ENCODE assay signal across 8 cellular contexts in the genomic region with DNA sequence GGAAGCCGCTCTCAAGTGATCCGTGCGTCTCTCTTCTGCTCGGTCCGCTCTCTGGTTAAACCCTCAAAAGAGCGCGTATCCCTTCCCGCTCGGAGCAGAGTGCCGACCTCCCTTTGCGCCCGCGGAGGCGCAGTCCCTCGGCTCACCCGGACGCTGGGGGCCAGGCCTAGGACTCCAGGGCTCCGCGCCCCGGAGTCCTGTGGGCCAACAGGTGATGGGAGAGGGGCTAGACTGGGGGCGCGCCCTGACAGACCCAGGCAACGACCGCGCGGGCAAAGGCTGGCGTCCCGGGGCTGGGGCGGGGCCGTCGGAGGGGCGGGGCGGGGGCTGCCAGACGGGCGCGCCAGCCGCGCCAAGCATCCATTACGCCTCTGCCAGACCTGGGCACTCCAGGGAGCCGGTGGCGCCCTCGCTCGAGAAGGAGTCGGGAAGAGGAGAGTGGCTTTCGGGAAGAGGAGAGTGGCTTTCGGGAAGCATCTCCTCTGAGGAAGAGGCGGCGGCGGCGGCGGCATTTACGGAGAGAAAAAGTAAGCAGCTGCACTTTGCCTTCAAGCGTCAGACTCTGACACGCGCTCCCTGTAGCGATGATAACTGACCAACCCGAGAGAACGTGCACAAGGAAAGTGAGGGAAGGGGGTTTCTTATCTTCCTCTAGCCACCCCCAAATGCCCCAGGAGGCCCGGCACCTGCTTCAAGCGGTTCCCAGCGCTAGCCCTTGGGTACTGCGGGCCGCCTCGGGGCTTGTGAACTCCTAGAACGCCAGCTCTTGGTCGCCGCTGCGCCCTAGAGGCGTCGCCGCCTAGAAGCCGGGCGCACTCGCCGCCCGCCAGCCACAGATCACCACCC. TPM values are rescaled to one million over a fixed set of nuclear protein-coding genes. Genes with fewer than 3 reads are reported as not detected.
DNase-seq lines count a peak whose midpoint lies in the region; ATAC-seq and TF ChIP-seq lines count a peak whose summit lies in the region.

No MANE protein-coding gene starts in this region.

- H3K4me3 ChIP-seq in Panc1 (ENCODE audit: low read depth in 2 of 2, low read length in 2 of 2), result peak overlapping the region; percentile 67 to 76
- H3K4me3 ChIP-seq in fibroblast of pulmonary artery (replicated peaks; ENCODE audit: low read depth, low read length), result peak overlapping the region; percentile 57

- no peaks in the 10 kb centered on the region for H3K9me3 Mint-ChIP-seq in natural killer cell
- H3K9me3 Mint-ChIP-seq in natural killer cell treated with Interleukin-12 subunit alpha and Interleukin-12 subunit beta and Interleukin-15 and Interleukin-18, amount 100 ng/mL, for 72 hours, result no peaks in the 10 kb centered on the region
- H3K9me3 Mint-ChIP-seq in neural crest cell, result no peaks in the 10 kb centered on the region

- POLR2A ChIA-PET in Panc1 (lab: Charles Lee), result no interaction called here

- H3K27ac Mint-ChIP-seq in natural killer cell (no peak overlapping the region), neural crest cell (ENCODE audit: unreplicated experiment) (peak overlapping the region; percentile 95)
- no peak overlapping the region for H3K27ac Mint-ChIP-seq in natural killer cell treated with Interleukin-12 subunit alpha and Interleukin-12 subunit beta and Interleukin-15 and Interleukin-18, amount 100 ng/mL, for 72 hours

- H3K4me1 Mint-ChIP-seq in natural killer cell, result peaks cover 0 to 6% of the 10 kb centered on the region in 2 donors
- H3K4me1 Mint-ChIP-seq in natural killer cell treated with Interleukin-12 subunit alpha and Interleukin-12 subunit beta and Interleukin-15 and Interleukin-18, amount 100 ng/mL, for 72 hours (ENCODE audit: low read depth in 2 of 2), result peaks cover 0 to 6% of the 10 kb centered on the region in 2 donors
- H3K4me1 Mint-ChIP-seq in neural crest cell, result peaks cover 29% of the 10 kb centered on the region

- H3K9me3 ChIP-seq in Panc1 (ENCODE audit: control insufficient read depth, insufficient read depth, low read depth, low read length), result no peaks in the 10 kb centered on the region

- H3K36me3 ChIP-seq in Panc1 (ENCODE audit: control insufficient read depth, insufficient read depth, low read length), result no peaks in the 10 kb centered on the region; the same call in 1 of the 2 replicates

- peak overlapping the region; percentile 84 for H3K27ac ChIP-seq in Panc1 (ENCODE audit: low read length)

- intact Hi-C loops in natural killer cell (cut with micrococcal nuclease) (no loop called here), Panc1 (cut with micrococcal nuclease; ENCODE audit: unreplicated experiment) (loop anchor here (10.0 kb wide), 1 partner anchor 372 kb away; no protein-coding TSS in a partner anchor)

- ATAC-seq in natural killer cell (no peak), Panc1 (peak; percentile 79), HG02973 (IDR thresholded peaks at IDR 0.05; ENCODE audit: unreplicated experiment) (no peak)
- ATAC-seq in natural killer cell treated with Interleukin-12 subunit alpha and Interleukin-12 subunit beta and Interleukin-15 and Interleukin-18, amount 100 ng/mL, for 72 hours, result no peak

- H3K36me3 Mint-ChIP-seq in natural killer cell (peaks cover 7% of the 10 kb centered on the region), neural crest cell (ENCODE audit: low read depth) (no peaks in the 10 kb centered on the region)
- no peaks in the 10 kb centered on the region for H3K36me3 Mint-ChIP-seq in natural killer cell treated with Interleukin-12 subunit alpha and Interleukin-12 subunit beta and Interleukin-15 and Interleukin-18, amount 100 ng/mL, for 72 hours

- in situ Hi-C loops in Panc1 (cut with HindIII; ENCODE audit: low pct_unique_long_range_greater_than_20kb, low sequenced_read_pairs), result no loop called here

- CTCF ChIA-PET in Panc1 (lab: Charles Lee), result interaction anchor here (0.6 kb wide), 1 partner anchor 8 kb away, joined by 4 read pairs; no protein-coding TSS in a partner anchor

- no peak for DNase-seq in natural killer cell
- no peak for DNase-seq in natural killer cell treated with Interleukin-12 subunit alpha and Interleukin-12 subunit beta and Interleukin-15 and Interleukin-18, amount 100 ng/mL, for 72 hours (ENCODE audit: low spot score)
- no peak for DNase-seq in Panc1 (ENCODE audit: low read depth, low spot score)
- peak; percentile 12 for DNase-seq in fibroblast of pulmonary artery (ENCODE audit: low read depth)
- peak; percentile 48 for DNase-seq in neural crest cell (ENCODE audit: low read depth, low spot score)
- no peak for DNase-seq in SIG-M5 (lab: John Stamatoyannopoulos, UW)
- DNase-seq in stimulated activated CD4-positive, alpha-beta T cell treated with anti-CD3 and anti-CD28 coated beads, Interleukin-4, amount 100 ng/mL, for 24 hours, result no peak

- H3K4me3 Mint-ChIP-seq in natural killer cell (peak overlapping the region; percentile 21), neural crest cell (peak overlapping the region; percentile 94)
- H3K4me3 Mint-ChIP-seq in natural killer cell treated with Interleukin-12 subunit alpha and Interleukin-12 subunit beta and Interleukin-15 and Interleukin-18, amount 100 ng/mL, for 72 hours, result no peak overlapping the region

- no peak for TF ChIP-seq CTCF in natural killer cell (IDR thresholded peaks at IDR 0.05)
- no peak for TF ChIP-seq CTCF in Panc1 (IDR thresholded peaks at IDR 0.05)
- TF ChIP-seq CTCF in fibroblast of pulmonary artery (IDR thresholded peaks at IDR 0.05; ENCODE audit: low read length, missing control alignments), result no peak
- TF ChIP-seq CTCF in neural crest cell (conservative IDR thresholded peaks at IDR 0.05), result no peak

- peaks cover 5% of the 10 kb centered on the region; the same call in 1 of the 2 replicates for H3K4me1 ChIP-seq in Panc1 (ENCODE audit: control insufficient read depth, insufficient read depth, low read length)

- no TSS peak for BruUV-seq in Panc1 (replicated peaks; lab: Mats Ljungman, UMichigan)

- H3K27me3 Mint-ChIP-seq in natural killer cell (ENCODE audit: low read depth in 2 of 2) (peaks cover 16 to 35% of the 10 kb centered on the region in 2 donors), neural crest cell (ENCODE audit: low read depth) (no peaks in the 10 kb centered on the region)
- peaks cover 19 to 20% of the 10 kb centered on the region in 2 donors for H3K27me3 Mint-ChIP-seq in natural killer cell treated with Interleukin-12 subunit alpha and Interleukin-12 subunit beta and Interleukin-15 and Interleukin-18, amount 100 ng/mL, for 72 hours

- H3K27me3 ChIP-seq in Panc1 (ENCODE audit: control insufficient read depth, insufficient read depth, low read length), result peaks cover 6% of the 10 kb centered on the region

RNA-seq across cellular contexts. Expression of gene EPHA7, which starts 2.6 kb away (rescaled TPM):
- total RNA-seq in natural killer cell, result not detected
- total RNA-seq in natural killer cell treated with Interleukin-12 subunit alpha and Interleukin-12 subunit beta and Interleukin-15 and Interleukin-18, amount 100 ng/mL, for 72 hours, result not detected
- total RNA-seq in Panc1 (2021; ENCODE audit: unreplicated experiment), result 8.6 TPM
- 4.6 TPM for polyA plus RNA-seq in Panc1 (2012; ENCODE audit: insufficient read length)
- total RNA-seq in neural crest cell, result 33.7 and 35.8 TPM in 2 replicates

Comparison
In these comparisons a context has a peak if more than half of its experiments do, and no peak if none do; other contexts are left out.
1. DNase-seq: peak in fibroblast of pulmonary artery (single experiment) and neural crest cell (single experiment); none in natural killer cell (single experiment), natural killer cell treated with Interleukin-12 subunit alpha and Interleukin-12 subunit beta and Interleukin-15 and Interleukin-18, amount 100 ng/mL, for 72 hours (single experiment), Panc1 (single experiment), SIG-M5 (single experiment) and stimulated activated CD4-positive, alpha-beta T cell treated with anti-CD3 and anti-CD28 coated beads, Interleukin-4, amount 100 ng/mL, for 24 hours (single experiment).